ENCODE assay signal across 12 cellular contexts in the genomic region with DNA sequence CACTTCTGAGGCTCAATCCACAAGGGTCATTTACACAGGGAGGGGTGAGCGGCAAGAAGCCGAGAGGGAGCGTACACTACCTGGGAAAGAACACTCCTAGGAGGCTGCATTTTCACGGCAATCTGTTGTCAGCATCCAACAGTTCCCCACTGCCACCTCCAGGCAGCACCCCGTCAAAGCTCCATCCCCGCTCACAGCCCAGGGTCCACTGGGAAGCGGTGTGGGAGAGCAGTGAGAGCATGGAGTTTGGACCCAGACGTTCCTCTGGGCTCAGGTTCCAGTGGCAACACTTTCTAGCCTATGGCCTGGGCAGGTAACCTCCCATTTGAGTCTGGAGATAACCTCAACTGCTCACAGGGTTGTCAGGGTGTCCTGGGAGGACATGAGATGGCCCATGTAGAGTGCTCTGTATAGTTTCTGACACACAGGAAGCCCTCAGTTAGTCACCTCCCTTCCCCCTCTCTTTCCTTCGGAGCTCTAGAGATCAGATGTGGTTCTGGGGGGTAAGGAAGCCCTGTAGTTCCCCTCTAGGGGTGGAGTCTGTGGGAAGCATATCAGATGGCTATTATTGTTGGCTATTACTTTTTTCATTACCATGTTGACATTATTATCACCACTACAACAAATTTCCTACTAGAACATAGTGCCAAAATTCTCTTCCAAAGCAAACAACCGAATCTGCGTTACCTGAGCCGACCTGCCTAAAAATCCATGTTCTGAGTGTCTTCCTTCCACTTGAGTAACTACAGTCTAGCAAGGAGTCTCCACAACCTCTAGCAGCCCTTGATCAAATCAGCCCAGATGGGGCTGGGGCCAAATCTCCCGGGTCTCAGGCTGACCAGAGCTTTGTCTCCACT. TPM values are rescaled to one million over a fixed set of nuclear protein-coding genes. Genes with fewer than 3 reads are reported as not detected.
DNase-seq lines count a peak whose midpoint lies in the region; ATAC-seq and TF ChIP-seq lines count a peak whose summit lies in the region.
"Had no signal": no experiment of that assay in that cellular context is flagged by ENCODE, and none has a peak within 500 bp of the region (broad histone marks: within the 10 kb centered on the region; RNA-seq: fewer than 3 reads in every experiment).

No MANE protein-coding gene starts in this region.

- H3K4me3 ChIP-seq in CD8-positive, alpha-beta T cell (ENCODE audit: low read depth, low read length): no peak overlapping the region
- H3K4me3 ChIP-seq in GM23248 (no peak overlapping the region), gastroesophageal sphincter (no peak overlapping the region)
- H3K4me3 ChIP-seq: ascending aorta, prostate gland had no signal

- H3K27me3 Mint-ChIP-seq in CD8-positive, alpha-beta T cell (ENCODE audit: low read depth): no peaks in the 10 kb centered on the region
- H3K27me3 Mint-ChIP-seq: CD4-positive, alpha-beta memory T cell had no signal

- peak overlapping the region; percentile 37 for H3K27ac Mint-ChIP-seq in CD8-positive, alpha-beta T cell

- in situ Hi-C loops in GM23248 (cut with MboI): no loop called here

- WGBS in GM23248 (ENCODE audit: low coverage in 1 of 2, low lambda C conversion rate in 2 of 2, missing lambda C conversion rate in 2 of 2), 2 experiments: 66 to 68% methylated on average over 13 of the region's 13 CpGs
- WGBS in gastroesophageal sphincter (ENCODE audit: low coverage in 1 of 2), 2 donors: 72 to 100% methylated on average over 1 to 9 of the region's 13 CpGs

- H4K20me1 ChIP-seq in GM23248 (ENCODE audit: insufficient read depth): no peaks in the 10 kb centered on the region

- intact Hi-C loops in CD8-positive, alpha-beta T cell (cut with DNase I, micrococcal nuclease): loop anchor here (1.0 to 10.0 kb wide), 6 partner anchors 39 to 514 kb away; no protein-coding TSS in a partner anchor

- H3K9me3 ChIP-seq in CD8-positive, alpha-beta T cell (ENCODE audit: low read length): no peaks in the 10 kb centered on the region
- no peaks in the 10 kb centered on the region for H3K9me3 ChIP-seq in GM23248 (ENCODE audit: low read depth)
- no peaks in the 10 kb centered on the region for H3K9me3 ChIP-seq in gastroesophageal sphincter
- H3K9me3 ChIP-seq: ascending aorta, prostate gland had no signal

- POLR2A ChIA-PET in CD8-positive, alpha-beta T cell (lab: Charles Lee): interaction anchor here (1.3 kb wide), 1 partner anchor 39 kb away, joined by 5 read pairs; no protein-coding TSS in a partner anchor
- POLR2A ChIA-PET in GM10248 (lab: Yijun Ruan, JAX): no interaction called here

- no peak overlapping the region for H3K27ac ChIP-seq in CD8-positive, alpha-beta T cell (ENCODE audit: low read depth, low read length)
- H3K27ac ChIP-seq in GM23248 (no peak overlapping the region), gastroesophageal sphincter (peak overlapping the region in 1 of 4 donors; percentile 30)
- H3K27ac ChIP-seq: ascending aorta had no signal

- CTCF ChIA-PET in CD8-positive, alpha-beta T cell (lab: Charles Lee): interaction anchor here (0.9 to 9.0 kb wide), 28 partner anchors 8 to 520 kb away, joined by 3 to 137 read pairs (median 6); a partner anchor contains a TSS
- CTCF ChIA-PET in GM10248 (lab: Yijun Ruan, JAX): interaction anchor here (0.7 to 8.5 kb wide), 38 partner anchors 9 to 701 kb away, joined by 3 to 86 read pairs (median 5); a partner anchor contains a TSS

- no peak overlapping the region; the same call in 1 of the 2 replicates for H3K9ac ChIP-seq in GM23248

- TF ChIP-seq EP300 in gastroesophageal sphincter (IDR thresholded peaks at IDR 0.05): no peak

- ATAC-seq in CD8-positive, alpha-beta T cell: peak; percentile 34
- ATAC-seq in gastroesophageal sphincter (peak; percentile 16), GM18867 (IDR thresholded peaks at IDR 0.05; ENCODE audit: unreplicated experiment) (no peak)

- H3K4me1 Mint-ChIP-seq in CD8-positive, alpha-beta T cell (ENCODE audit: low read depth): peaks cover 11% of the 10 kb centered on the region

- no peak for DNase-seq in CD8-positive, alpha-beta T cell
- DNase-seq in GM23248 (peak; percentile 51), UCSD-AML1 (lab: John Stamatoyannopoulos, UW; ENCODE audit: unreplicated experiment) (peak; percentile 62), GM10248 (ENCODE audit: extremely low spot score) (no peak)
- DNase-seq in activated CD8-positive, alpha-beta memory T cell treated with anti-CD3 and anti-CD28 coated beads, Interleukin-2, amount 50 U/mL, for 48 hours: no peak
- DNase-seq in activated effector memory CD4-positive, alpha-beta T cell treated with anti-CD3 and anti-CD28 coated beads, Interleukin-2, amount 50 U/mL, for 16 hours: no peak

- peaks cover 23% of the 10 kb centered on the region for H3K79me2 ChIP-seq in GM23248 (ENCODE audit: insufficient read depth)

- peaks cover 15% of the 10 kb centered on the region for H3K36me3 ChIP-seq in CD8-positive, alpha-beta T cell (ENCODE audit: insufficient read depth, low read length)
- H3K36me3 ChIP-seq in GM23248 (ENCODE audit: low read depth): peaks cover 8% of the 10 kb centered on the region; the same call in 1 of the 2 replicates
- peaks cover 0 to 64% of the 10 kb centered on the region in 2 donors for H3K36me3 ChIP-seq in gastroesophageal sphincter
- H3K36me3 ChIP-seq: prostate gland had no signal

- H3K4me3 Mint-ChIP-seq in CD8-positive, alpha-beta T cell: no peak overlapping the region
- H3K4me3 Mint-ChIP-seq: CD4-positive, alpha-beta memory T cell; mesothelial cell of epicardium had no signal

- no peaks in the 10 kb centered on the region for H3K27me3 ChIP-seq in CD8-positive, alpha-beta T cell (ENCODE audit: insufficient read depth, low read length)
- H3K27me3 ChIP-seq in GM23248 (replicated peaks; ENCODE audit: insufficient read depth): no peaks in the 10 kb centered on the region
- no peaks in the 10 kb centered on the region for H3K27me3 ChIP-seq in gastroesophageal sphincter
- H3K27me3 ChIP-seq: ascending aorta had no signal

- H3K36me3 Mint-ChIP-seq in CD8-positive, alpha-beta T cell: peaks cover 80% of the 10 kb centered on the region

- peaks cover 28% of the 10 kb centered on the region; the same call in 1 of the 2 replicates for H3F3A ChIP-seq in GM23248 (ENCODE audit: insufficient read depth)

- H3K4me2 ChIP-seq in GM23248 (ENCODE audit: unreplicated experiment): peak overlapping the region; percentile 38

- no peaks in the 10 kb centered on the region for H3K9me2 ChIP-seq in GM23248 (ENCODE audit: insufficient read depth)

- no peaks in the 10 kb centered on the region for H3K9me3 Mint-ChIP-seq in CD8-positive, alpha-beta T cell
- H3K9me3 Mint-ChIP-seq: CD4-positive, alpha-beta memory T cell; mesothelial cell of epicardium had no signal

- no peak for TF ChIP-seq POLR2A in gastroesophageal sphincter (IDR thresholded peaks at IDR 0.05)

- TF ChIP-seq CTCF in CD8-positive, alpha-beta T cell (IDR thresholded peaks at IDR 0.05): no peak
- TF ChIP-seq CTCF in gastroesophageal sphincter (IDR thresholded peaks at IDR 0.05) (no peak), GM10248 (IDR thresholded peaks at IDR 0.05; ENCODE audit: control extremely low read depth, extremely low read depth, low read depth, missing control alignments) (no peak)

- peaks cover 6% of the 10 kb centered on the region for H3K4me1 ChIP-seq in CD8-positive, alpha-beta T cell (ENCODE audit: insufficient read depth, low read length)
- H3K4me1 ChIP-seq in GM23248 (ENCODE audit: insufficient read depth) (peaks cover 15% of the 10 kb centered on the region), gastroesophageal sphincter (peaks cover 0 to 4% (median 0%) of the 10 kb centered on the region in 3 donors)
- H3K4me1 ChIP-seq: prostate gland had no signal

- H2AFZ ChIP-seq in GM23248: no peak overlapping the region

RNA-seq across cellular contexts. Expression of a gene that starts 29.1 kb away (rescaled TPM):
- 1 to 10 TPM; 5.1 to 5.6 TPM for total RNA-seq in CD8-positive, alpha-beta T cell
- 45.0 and 62.0 TPM in 2 replicates for total RNA-seq in GM23248 (2014; rRNA removed; shearing (Covaris generic))
- polyA plus RNA-seq in GM23248 (2016; fragmentation: Nextera tagmentation; extraction: Ambion mirVana): 54.4 and 59.1 TPM in 2 replicates
- 10 to 100 TPM; 19.4 to 27.8 (median 26.7) TPM for total RNA-seq in gastroesophageal sphincter

RNA-seq across cellular contexts. Expression of a gene that starts 42.3 kb away (rescaled TPM):
- 100 to 1,000 TPM; 125 to 131 TPM for total RNA-seq in CD8-positive, alpha-beta T cell
- 477 and 510 TPM in 2 replicates for total RNA-seq in GM23248 (2014; rRNA removed; shearing (Covaris generic))
- polyA plus RNA-seq in GM23248 (2016; fragmentation: Nextera tagmentation; extraction: Ambion mirVana): 362 and 387 TPM in 2 replicates
- 100 to 1,000 TPM in 1 of 4 donors, 10 to 100 TPM in 3; 72.2 to 109 (median 91.6) TPM for total RNA-seq in gastroesophageal sphincter

RNA-seq across cellular contexts. Expression of a gene that starts 58.8 kb away (rescaled TPM):
- 10 to 100 TPM; 10.8 to 11.6 TPM for total RNA-seq in CD8-positive, alpha-beta T cell
- total RNA-seq in GM23248 (2014; rRNA removed; shearing (Covaris generic)): 3.7 and 4.9 TPM in 2 replicates
- polyA plus RNA-seq in GM23248 (2016; fragmentation: Nextera tagmentation; extraction: Ambion mirVana): 16.8 and 18.7 TPM in 2 replicates
- total RNA-seq in gastroesophageal sphincter: 10 to 100 TPM in 3 of 4 donors, 1 to 10 TPM in 1; 5.8 to 16.5 (median 11.4) TPM

Comparison
In these comparisons a context has a peak if more than half of its experiments do, and no peak if none do; other contexts are left out.
1. DNase-seq: peak in GM23248 (single experiment) and UCSD-AML1 (single experiment); none in CD8-positive, alpha-beta T cell (0 of 7), GM10248 (single experiment), activated CD8-positive, alpha-beta memory T cell treated with anti-CD3 and anti-CD28 coated beads, Interleukin-2, amount 50 U/mL, for 48 hours (single experiment) and activated effector memory CD4-positive, alpha-beta T cell treated with anti-CD3 and anti-CD28 coated beads, Interleukin-2, amount 50 U/mL, for 16 hours (single experiment).